19 cellular contexts compared by ENCODE assay signal in the genomic region with DNA sequence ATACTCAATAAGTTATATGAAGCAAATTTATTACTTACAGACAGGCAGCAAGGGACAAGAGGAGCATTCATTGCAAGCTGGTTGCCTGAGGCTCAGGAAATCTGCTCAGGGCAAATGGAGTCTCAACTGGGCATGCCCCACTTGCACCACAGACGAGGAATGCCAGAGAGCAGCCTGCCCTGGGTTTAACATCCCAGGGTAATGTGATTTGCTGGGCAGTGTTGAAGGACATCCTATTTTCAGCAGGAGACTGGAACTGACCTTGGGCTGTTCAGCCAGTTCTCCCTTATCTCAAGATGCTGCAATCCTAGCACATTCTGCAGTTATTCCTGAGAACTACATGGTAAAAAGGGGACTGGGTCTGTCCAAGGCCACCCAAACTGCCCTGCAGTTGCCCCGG.
"Had no signal": no experiment of that assay in that cellular context is flagged by ENCODE, and none has a peak within 500 bp of the region (broad histone marks: within the 10 kb centered on the region; RNA-seq: fewer than 3 reads in every experiment).

No MANE protein-coding gene starts in this region.

- ATAC-seq: activated naive CD4-positive, alpha-beta T cell treated with anti-CD3 and anti-CD28 coated beads, Interleukin-2, amount 50 U/mL, for 72 hours; gastroesophageal sphincter; lower lobe of right lung; natural killer cell; stimulated activated naive B cell treated with anti-CD40 and anti-IgM and Interleukin-4, amounts not matched to agents 10 μg/mL and 1 μg/mL and 100 μg/mL, for 72 hours; T-cell had no signal

- FAIRE-seq: colon had no signal

- H3K36me3 ChIP-seq: gastroesophageal sphincter, lower lobe of right lung, neutrophil, thyroid gland had no signal

- H3K27me3 ChIP-seq: thyroid gland had no signal

- DNase-seq: activated B cell treated with CpG ODN at 0.5 μM for 24 hours; activated CD4-positive, alpha-beta memory T cell treated with anti-CD3 and anti-CD28 coated beads for 36 hours; activated CD4-positive, alpha-beta T cell treated with anti-CD3 and anti-CD28 coated beads for 4 hours; activated gamma-delta T cell treated with Interleukin-2 at 50 U/mL for 16 hours; activated T-cell treated with anti-CD3 and anti-CD28 coated beads for 4 hours; amniotic stem cell; central memory CD4-positive, alpha-beta T cell; immature natural killer cell; kidney glomerular epithelial cell; lower lobe of right lung; natural killer cell; stimulated activated naive B cell treated with anti-CD40 and anti-IgM and Interleukin-4, amounts not matched to agents 10 μg/mL and 1 μg/mL and 100 μg/mL, for 72 hours; T-cell; T-helper 9 cell; thyroid gland had no signal

- H3K4me3 ChIP-seq: gastroesophageal sphincter, lower lobe of right lung, thyroid gland had no signal

- H3K9me3 ChIP-seq: gastroesophageal sphincter, lower lobe of right lung, neutrophil, thyroid gland had no signal

- H3K27ac ChIP-seq: gastroesophageal sphincter, lower lobe of right lung, neutrophil, thyroid gland had no signal
